ENCODE assay signal across 1 cellular context in genomic region chr5:33432656-33433055, GRCh38.
A peak's percentile ranks its signal among the peaks of the same experiment; 100 is the strongest.
TF ChIP-seq lines count a peak whose summit lies in the region.

No MANE protein-coding gene starts in this region.

TF ChIP-seq in liver, 16 proteins besides CTCF, POLR2A, EP300 and RAD21 (continued from another document):
- TF ChIP-seq REST (IDR thresholded peaks at IDR 0.05) (peak; percentile 19), FOXA2 (IDR thresholded peaks at IDR 0.05) (peak; percentile 54), TAF1 (conservative IDR thresholded peaks at IDR 0.05) (no peak), YY1 (IDR thresholded peaks at IDR 0.05) (peak; percentile 81), JUND (IDR thresholded peaks at IDR 0.05) (peak in 1 of 2 donors; percentile 36), EGR1 (IDR thresholded peaks at IDR 0.05; ENCODE audit: low read depth in 2 of 2) (peak in 1 of 2 donors; percentile 16), ATF3 (IDR thresholded peaks at IDR 0.05) (no peak), FOXA1 (IDR thresholded peaks at IDR 0.05) (no peak), RXRA (IDR thresholded peaks at IDR 0.05) (peak; percentile 63 to 64), ZBTB33 (IDR thresholded peaks at IDR 0.05) (no peak), GABPA (IDR thresholded peaks at IDR 0.05 in 1 of 2, conservative IDR thresholded peaks at IDR 0.05 in 1 of 2) (peak in 1 of 2 donors; percentile 36)
